ENCODE assay signal across 9 cellular contexts in the genomic region with DNA sequence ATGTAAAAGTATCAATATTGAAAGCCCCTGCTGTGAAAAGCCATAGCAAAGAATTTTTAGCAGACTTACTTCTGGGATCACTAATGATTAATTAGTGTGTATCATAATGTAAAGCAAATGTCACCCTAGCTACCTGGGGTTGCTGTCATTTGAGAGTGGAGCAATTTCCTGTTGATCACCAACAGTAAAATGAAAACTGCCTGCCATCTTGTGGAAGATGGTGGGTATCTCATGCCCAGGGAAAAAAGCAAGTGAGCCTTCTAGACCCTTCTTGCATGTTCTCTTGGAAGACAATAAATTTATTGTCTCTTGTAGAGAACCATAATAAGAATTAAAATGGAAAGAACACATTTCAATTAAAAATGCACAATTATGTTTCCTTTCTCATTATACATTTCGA.
DNase-seq lines count a peak whose midpoint lies in the region; ATAC-seq, FAIRE-seq and TF ChIP-seq lines count a peak whose summit lies in the region.
"Had no signal": no experiment of that assay in that cellular context is flagged by ENCODE, and none has a peak within 500 bp of the region (broad histone marks: within the 10 kb centered on the region; RNA-seq: fewer than 3 reads in every experiment).

No MANE protein-coding gene starts in this region.

- H3K36me3 ChIP-seq in astrocyte (ENCODE audit: insufficient read depth, low read length) (no peaks in the 10 kb centered on the region), tibial nerve (no peaks in the 10 kb centered on the region), mucosa of descending colon (ENCODE audit: low read depth) (no peaks in the 10 kb centered on the region)

- H3K27me3 ChIP-seq in astrocyte (ENCODE audit: insufficient read depth, low read length) (no peaks in the 10 kb centered on the region), tibial nerve (no peaks in the 10 kb centered on the region)

- peak; percentile 9 for TF ChIP-seq CTCF in GM13977 (IDR thresholded peaks at IDR 0.05; ENCODE audit: extremely low read depth, insufficient read depth, missing control alignments)
- TF ChIP-seq CTCF in astrocyte (IDR thresholded peaks at IDR 0.05; ENCODE audit: insufficient read depth, low read depth, low read length) = peak; percentile 25
- peak; percentile 61 for TF ChIP-seq CTCF in nephron progenitor cell (IDR thresholded peaks at IDR 0.05)
- TF ChIP-seq CTCF in tibial nerve (IDR thresholded peaks at IDR 0.05) = no peak
- no peak for TF ChIP-seq CTCF in mucosa of descending colon (IDR thresholded peaks at IDR 0.05)

- H3K9ac ChIP-seq in astrocyte (ENCODE audit: low read length) = no peak overlapping the region

- H2AFZ ChIP-seq in astrocyte (ENCODE audit: low read depth, low read length) = no peak overlapping the region

- H3K27me3 Mint-ChIP-seq in astrocyte (ENCODE audit: low read depth, unreplicated experiment) (peaks cover 3% of the 10 kb centered on the region), nephron progenitor cell (ENCODE audit: low read depth, poor library complexity) (no peaks in the 10 kb centered on the region)
- H3K27me3 Mint-ChIP-seq in activated naive CD8-positive, alpha-beta T cell treated with anti-CD3 and anti-CD28 coated beads, Interleukin-2, amount 50 U/mL, for 24 hours = no peaks in the 10 kb centered on the region
- H3K27me3 Mint-ChIP-seq: memory B cell had no signal

- no peak overlapping the region for H3K4me3 Mint-ChIP-seq in astrocyte (ENCODE audit: unreplicated experiment)
- no peak overlapping the region for H3K4me3 Mint-ChIP-seq in nephron progenitor cell
- no peak overlapping the region for H3K4me3 Mint-ChIP-seq in activated naive CD8-positive, alpha-beta T cell treated with anti-CD3 and anti-CD28 coated beads, Interleukin-2, amount 50 U/mL, for 24 hours
- H3K4me3 Mint-ChIP-seq: memory B cell had no signal

- DNase-seq in GM13977 (ENCODE audit: low spot score) = no peak
- DNase-seq in NCI-H1105 treated with DMSO at 0.1 percent for 48 hours (lab: John Stamatoyannopoulos, UW) = peak; percentile 32
- DNase-seq in astrocyte (ENCODE audit: low read depth) = no peak
- DNase-seq in nephron progenitor cell = peak; percentile 15
- no peak for DNase-seq in activated naive CD8-positive, alpha-beta T cell treated with anti-CD3 and anti-CD28 coated beads, Interleukin-2, amount 50 U/mL, for 24 hours
- DNase-seq in tibial nerve (ENCODE audit: low spot score in 2 of 2) = no peak
- DNase-seq in mucosa of descending colon = no peak

- H4K20me1 ChIP-seq in astrocyte (ENCODE audit: insufficient read depth, low read length) = no peaks in the 10 kb centered on the region

- WGBS in tibial nerve, 2 donors = 11 to 29% methylated on average over 1 of the region's 1 CpG

- H3K9me3 ChIP-seq in astrocyte (ENCODE audit: insufficient read depth, low read depth, low read length) = no peaks in the 10 kb centered on the region
- no peaks in the 10 kb centered on the region for H3K9me3 ChIP-seq in tibial nerve
- H3K9me3 ChIP-seq in mucosa of descending colon = no peaks in the 10 kb centered on the region

- H3K27ac ChIP-seq in astrocyte (ENCODE audit: low read depth, low read length) (no peak overlapping the region), tibial nerve (no peak overlapping the region)

- in situ Hi-C loops in GM13977 (cut with MboI; ENCODE audit: low pct_unique_long_range_greater_than_20kb, low sequenced_read_pairs, unreplicated experiment) = no loop called here

- H3K4me2 ChIP-seq in astrocyte (ENCODE audit: low read length) = no peak overlapping the region

- FAIRE-seq in astrocyte (lab: Jason Lieb, UNC) = no peak

- H3K9me3 Mint-ChIP-seq in astrocyte (ENCODE audit: unreplicated experiment) (no peaks in the 10 kb centered on the region), nephron progenitor cell (peaks cover under 1% of the 10 kb centered on the region)
- no peaks in the 10 kb centered on the region for H3K9me3 Mint-ChIP-seq in activated naive CD8-positive, alpha-beta T cell treated with anti-CD3 and anti-CD28 coated beads, Interleukin-2, amount 50 U/mL, for 24 hours
- H3K9me3 Mint-ChIP-seq: memory B cell had no signal

- intact Hi-C loops in mucosa of descending colon (cut with DNase I, micrococcal nuclease) = no loop called here

- H3K79me2 ChIP-seq in astrocyte (ENCODE audit: insufficient read depth, low read length) = no peaks in the 10 kb centered on the region

- H3K4me3 ChIP-seq in astrocyte (ENCODE audit: insufficient read depth, low read depth, low read length) = no peak overlapping the region
- H3K4me3 ChIP-seq in tibial nerve = no peak overlapping the region
- H3K4me3 ChIP-seq in mucosa of descending colon = no peak overlapping the region

- H3K4me1 Mint-ChIP-seq in astrocyte (ENCODE audit: low read depth, unreplicated experiment) = no peaks in the 10 kb centered on the region
- no peaks in the 10 kb centered on the region for H3K4me1 Mint-ChIP-seq in nephron progenitor cell
- H3K4me1 Mint-ChIP-seq in activated naive CD8-positive, alpha-beta T cell treated with anti-CD3 and anti-CD28 coated beads, Interleukin-2, amount 50 U/mL, for 24 hours = no peaks in the 10 kb centered on the region
- H3K4me1 Mint-ChIP-seq: memory B cell had no signal

- no peaks in the 10 kb centered on the region for H3K36me3 Mint-ChIP-seq in astrocyte (ENCODE audit: low read depth, unreplicated experiment)
- no peaks in the 10 kb centered on the region for H3K36me3 Mint-ChIP-seq in nephron progenitor cell (ENCODE audit: low read depth)
- no peaks in the 10 kb centered on the region for H3K36me3 Mint-ChIP-seq in activated naive CD8-positive, alpha-beta T cell treated with anti-CD3 and anti-CD28 coated beads, Interleukin-2, amount 50 U/mL, for 24 hours (ENCODE audit: low read depth)
- H3K36me3 Mint-ChIP-seq: memory B cell had no signal

- H3K4me1 ChIP-seq in astrocyte (ENCODE audit: insufficient read depth, low read length) = no peaks in the 10 kb centered on the region
- no peaks in the 10 kb centered on the region for H3K4me1 ChIP-seq in tibial nerve
- no peaks in the 10 kb centered on the region for H3K4me1 ChIP-seq in mucosa of descending colon (ENCODE audit: low read depth)

- no peak for ATAC-seq in activated naive CD8-positive, alpha-beta T cell treated with anti-CD3 and anti-CD28 coated beads, Interleukin-2, amount 50 U/mL, for 24 hours
- ATAC-seq in GM19455 (IDR thresholded peaks at IDR 0.05; ENCODE audit: unreplicated experiment) (no peak), mucosa of descending colon (no peak)

- H3K27ac Mint-ChIP-seq in astrocyte (ENCODE audit: unreplicated experiment) (no peak overlapping the region), nephron progenitor cell (no peak overlapping the region)
- H3K27ac Mint-ChIP-seq in activated naive CD8-positive, alpha-beta T cell treated with anti-CD3 and anti-CD28 coated beads, Interleukin-2, amount 50 U/mL, for 24 hours = no peak overlapping the region
- H3K27ac Mint-ChIP-seq: memory B cell had no signal

- TF ChIP-seq EP300 in tibial nerve (IDR thresholded peaks at IDR 0.05) = no peak

- no peak for TF ChIP-seq POLR2A in tibial nerve (IDR thresholded peaks at IDR 0.05)

Comparison
In these comparisons a context has a peak if more than half of its experiments do, and no peak if none do; other contexts are left out.
1. DNase-seq: peak in NCI-H1105 treated with DMSO at 0.1 percent for 48 hours (single experiment) and nephron progenitor cell (single experiment); none in GM13977 (single experiment), astrocyte (single experiment), activated naive CD8-positive, alpha-beta T cell treated with anti-CD3 and anti-CD28 coated beads, Interleukin-2, amount 50 U/mL, for 24 hours (single experiment), tibial nerve (0 of 2) and mucosa of descending colon (0 of 3).
2. CTCF ChIP-seq: peak in GM13977 (single experiment), astrocyte (single experiment) and nephron progenitor cell (single experiment); none in tibial nerve (0 of 5) and mucosa of descending colon (single experiment).